ENCODE assay signal across 8 cellular contexts in the genomic region with DNA sequence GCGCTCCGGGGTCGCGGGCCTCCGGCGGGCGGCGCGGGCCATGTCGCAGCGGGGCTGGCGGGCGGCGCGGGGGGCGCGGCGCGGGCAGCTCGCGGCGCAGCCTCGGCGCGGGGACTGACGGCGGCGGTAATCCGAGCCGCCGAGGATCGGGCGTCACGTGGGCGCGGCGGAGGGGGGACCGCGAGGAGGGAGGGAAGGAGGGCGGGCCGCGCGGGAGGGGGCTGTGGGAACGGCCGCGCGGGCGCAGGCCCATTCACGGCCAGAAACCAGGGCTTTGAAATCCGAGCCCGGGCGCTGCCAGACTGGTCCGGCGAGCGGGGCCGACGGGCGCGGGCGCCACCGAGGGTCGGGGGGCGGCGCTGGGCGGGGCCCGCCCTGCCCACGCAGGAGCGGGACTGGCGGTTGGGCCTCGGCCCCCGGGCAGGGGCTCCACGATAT. TPM values are rescaled to one million over a fixed set of nuclear protein-coding genes. Genes with fewer than 3 reads are reported as not detected.
DNase-seq lines count a peak whose midpoint lies in the region; ATAC-seq and TF ChIP-seq lines count a peak whose summit lies in the region.

A gene with protein sequence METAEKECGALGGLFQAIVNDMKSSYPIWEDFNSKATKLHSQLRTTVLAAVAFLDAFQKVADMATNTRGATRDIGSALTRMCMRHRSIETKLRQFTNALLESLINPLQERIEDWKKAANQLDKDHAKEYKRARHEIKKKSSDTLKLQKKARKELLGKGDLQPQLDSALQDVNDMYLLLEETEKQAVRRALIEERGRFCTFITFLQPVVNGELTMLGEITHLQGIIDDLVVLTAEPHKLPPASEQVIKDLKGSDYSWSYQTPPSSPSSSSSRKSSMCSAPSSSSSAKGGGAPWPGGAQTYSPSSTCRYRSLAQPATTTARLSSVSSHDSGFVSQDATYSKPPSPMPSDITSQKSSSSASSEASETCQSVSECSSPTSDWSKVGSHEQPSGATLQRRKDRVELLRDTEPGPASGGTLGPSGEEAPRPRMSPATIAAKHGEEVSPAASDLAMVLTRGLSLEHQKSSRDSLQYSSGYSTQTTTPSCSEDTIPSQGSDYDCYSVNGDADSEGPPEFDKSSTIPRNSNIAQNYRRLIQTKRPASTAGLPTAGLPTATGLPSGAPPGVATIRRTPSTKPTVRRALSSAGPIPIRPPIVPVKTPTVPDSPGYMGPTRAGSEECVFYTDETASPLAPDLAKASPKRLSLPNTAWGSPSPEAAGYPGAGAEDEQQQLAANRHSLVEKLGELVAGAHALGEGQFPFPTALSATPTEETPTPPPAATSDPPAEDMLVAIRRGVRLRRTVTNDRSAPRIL (minus strand): TSS at position 116 of the 438 bp plus-strand sequence. CDS start 262 bp downstream, outside the sequence.

- H3K4me1 ChIP-seq in neuron (ENCODE audit: insufficient read depth, low read length), result peaks cover 34% of the 10 kb centered on the region

- no peaks in the 10 kb centered on the region for H3K27me3 ChIP-seq in neuron (ENCODE audit: insufficient read depth, low read length)

- 0% methylated on average over 29 to 72 of the region's 72 CpGs for WGBS in adipose tissue, 3 donors

- peak within 1 kb of the TSS; percentile 57 for H2AFZ ChIP-seq in neuron (ENCODE audit: low read depth, low read length)

- DNase-seq in ACHN (peak; percentile 89), GM10266 (ENCODE audit: extremely low spot score) (peak; percentile 70), NCI-H345 treated with DMSO at 0.1 percent for 48 hours (lab: John Stamatoyannopoulos, UW; ENCODE audit: unreplicated experiment) (peak; percentile 13), glomerular visceral epithelial cell (ENCODE audit: extremely low spot score) (peak; percentile 74)

- in situ Hi-C loops in ACHN (cut with HindIII; ENCODE audit: low pct_ligation_motif_present, low pct_unique_long_range_greater_than_20kb, low sequenced_read_pairs), result no loop called here

- no peaks in the 10 kb centered on the region for H3K36me3 ChIP-seq in neuron (ENCODE audit: insufficient read depth, low read length)

- ATAC-seq in HG03457 (IDR thresholded peaks at IDR 0.05; ENCODE audit: unreplicated experiment) (no peak), HG03378 (IDR thresholded peaks at IDR 0.05; ENCODE audit: unreplicated experiment) (no peak)

- no peak within 1 kb of the TSS for H3K27ac ChIP-seq in adipose tissue (ENCODE audit: low read depth, low read length)

- no peak for TF ChIP-seq CTCF in GM10266 (IDR thresholded peaks at IDR 0.05; ENCODE audit: control insufficient read depth, insufficient read depth, low read depth, missing control alignments)

- H3K4me3 ChIP-seq in neuron (ENCODE audit: low read length), result peak within 1 kb of the TSS; percentile 92

- no peaks in the 10 kb centered on the region for H3K9me3 ChIP-seq in neuron (ENCODE audit: low read length)

RNA-seq across cellular contexts. Expression of the gene that starts here (rescaled TPM):
- 10 to 100 TPM in 2 of 3 donors, 1 to 10 TPM in 1; 9.4 to 36.6 (median 32.7) TPM for polyA plus RNA-seq in adipose tissue

Comparison
In these comparisons a context has a peak if more than half of its experiments do, and no peak if none do; other contexts are left out.
1. DNase-seq: peak in every context shown above with its lines; median percentile 89 in ACHN; 74 in glomerular visceral epithelial cell; 70 in GM10266; 13 in NCI-H345 treated with DMSO at 0.1 percent for 48 hours.